26 cellular contexts compared by ENCODE assay signal in the genomic region with DNA sequence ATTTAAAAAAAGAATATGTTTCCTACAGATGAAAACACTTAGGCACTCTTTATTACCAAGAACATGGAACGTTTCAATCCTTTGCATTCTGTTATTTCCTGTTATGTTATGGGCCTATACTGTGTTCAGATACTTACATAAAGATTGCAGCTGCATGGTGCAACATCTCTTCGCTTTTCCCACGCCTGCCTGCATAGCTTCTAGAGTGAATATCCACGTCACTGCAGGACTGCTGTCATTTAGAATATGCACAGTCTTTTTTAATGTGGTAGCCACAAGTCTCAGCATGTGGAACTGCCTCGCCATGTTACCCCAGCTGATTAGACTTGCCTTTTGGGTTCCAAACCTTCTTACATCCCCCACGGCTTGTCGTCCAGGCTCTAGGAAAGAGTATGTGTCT.
"Had no signal": no experiment of that assay in that cellular context is flagged by ENCODE, and none has a peak within 500 bp of the region (broad histone marks: within the 10 kb centered on the region; RNA-seq: fewer than 3 reads in every experiment).

No MANE protein-coding gene starts in this region.

- H3K27ac ChIP-seq: dorsolateral prefrontal cortex, gastroesophageal sphincter, heart left ventricle, hepatocyte, neural progenitor cell, prostate gland, right atrium auricular region, sigmoid colon, testis, tibial artery had no signal

- H3K36me3 ChIP-seq: neural progenitor cell, prostate gland, right atrium auricular region, sigmoid colon had no signal

- H3K4me3 Mint-ChIP-seq: naive thymus-derived CD4-positive, alpha-beta T cell; nephron; neural progenitor cell; stimulated activated memory B cell treated with anti-CD40 and anti-IgM and Interleukin-4, amounts not matched to agents 10 μg/mL and 1 μg/mL and 100 μg/mL, for 72 hours; type B pancreatic cell had no signal

- H3K27me3 Mint-ChIP-seq: naive thymus-derived CD4-positive, alpha-beta T cell; stimulated activated memory B cell treated with anti-CD40 and anti-IgM and Interleukin-4, amounts not matched to agents 10 μg/mL and 1 μg/mL and 100 μg/mL, for 72 hours; type B pancreatic cell had no signal

- H3K9me3 Mint-ChIP-seq: naive thymus-derived CD4-positive, alpha-beta T cell; nephron; neural progenitor cell; stimulated activated memory B cell treated with anti-CD40 and anti-IgM and Interleukin-4, amounts not matched to agents 10 μg/mL and 1 μg/mL and 100 μg/mL, for 72 hours; type B pancreatic cell had no signal

- H2AFZ ChIP-seq: hepatocyte, neural progenitor cell had no signal

- H3K4me1 Mint-ChIP-seq: nephron; stimulated activated memory B cell treated with anti-CD40 and anti-IgM and Interleukin-4, amounts not matched to agents 10 μg/mL and 1 μg/mL and 100 μg/mL, for 72 hours had no signal

- H3K4me3 ChIP-seq: dorsolateral prefrontal cortex, gastroesophageal sphincter, heart left ventricle, hepatocyte, lung, neural progenitor cell, prostate gland, right atrium auricular region, sigmoid colon, testis, tibial artery had no signal

- H3K4me2 ChIP-seq: hepatocyte, neural progenitor cell had no signal

- H3K27me3 ChIP-seq: dorsolateral prefrontal cortex, gastroesophageal sphincter, heart left ventricle, hepatocyte, neural progenitor cell, right atrium auricular region, sigmoid colon, testis, tibial artery had no signal

- H3K79me2 ChIP-seq: hepatocyte had no signal

- H3K27ac Mint-ChIP-seq: naive thymus-derived CD4-positive, alpha-beta T cell; nephron; neural progenitor cell; stimulated activated memory B cell treated with anti-CD40 and anti-IgM and Interleukin-4, amounts not matched to agents 10 μg/mL and 1 μg/mL and 100 μg/mL, for 72 hours; type B pancreatic cell had no signal

- DNase-seq: dorsolateral prefrontal cortex; effector CD4-positive, alpha-beta T cell; foreskin fibroblast; heart left ventricle; kidney; mesendoderm; midbrain; naive thymus-derived CD4-positive, alpha-beta T cell; nucleus accumbens; sigmoid colon; stimulated activated CD4-positive, alpha-beta T cell treated with anti-CD3 and anti-CD28 coated beads, Interleukin-2, amount 100 ng/mL, for 24 hours; stimulated activated CD4-positive, alpha-beta T cell treated with anti-CD3 and anti-CD28 coated beads, Interleukin-4, amount 100 ng/mL, for 24 hours; stimulated activated naive CD8-positive, alpha-beta T cell treated with anti-CD3 and anti-CD28 coated beads, Interleukin-15, Interleukin-2, amounts not matched to agents 100 U/mL and 50 U/mL, for 24 hours; substantia nigra; testis; tibial artery had no signal

- H3K36me3 Mint-ChIP-seq: neural progenitor cell had no signal

- ATAC-seq: gastroesophageal sphincter; heart left ventricle; left lobe of liver; naive thymus-derived CD4-positive, alpha-beta T cell; stimulated activated memory B cell treated with anti-CD40 and anti-IgM and Interleukin-4, amounts not matched to agents 10 μg/mL and 1 μg/mL and 100 μg/mL, for 72 hours; stimulated activated naive CD8-positive, alpha-beta T cell treated with anti-CD3 and anti-CD28 coated beads, Interleukin-15, Interleukin-2, amounts not matched to agents 100 U/mL and 50 U/mL, for 24 hours had no signal

- H3K4me1 ChIP-seq: gastroesophageal sphincter, heart left ventricle, neural progenitor cell, prostate gland, right atrium auricular region, sigmoid colon, testis, tibial artery had no signal
